In the genomic region with DNA sequence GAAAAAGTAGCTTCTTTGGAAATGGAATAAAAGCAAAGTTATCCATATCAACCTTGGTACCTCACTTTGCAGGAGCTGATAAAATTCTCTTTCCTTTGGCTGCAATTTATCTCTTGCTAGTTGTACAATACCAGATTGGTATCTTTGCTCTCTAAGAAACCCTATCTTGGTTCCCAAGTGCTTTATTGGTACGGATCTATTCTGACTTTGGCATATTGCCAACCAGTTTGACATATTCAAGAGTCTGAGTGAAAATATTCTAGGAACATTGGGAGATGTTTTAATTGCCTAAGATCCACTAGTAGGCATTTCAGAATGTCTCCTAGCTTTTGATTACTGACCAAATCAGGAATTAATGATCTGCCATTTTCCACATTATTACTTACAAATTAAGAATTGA, we compare ENCODE assay signal across 24 cellular contexts.
"Had no signal": no experiment of that assay in that cellular context is flagged by ENCODE, and none has a peak within 500 bp of the region (broad histone marks: within the 10 kb centered on the region; RNA-seq: fewer than 3 reads in every experiment).

No MANE protein-coding gene starts in this region.

- H3K27me3 ChIP-seq: brain microvascular endothelial cell, cardiac muscle cell, Peyer's patch, SJCRH30 had no signal

- DNase-seq: activated CD4-positive, alpha-beta T cell treated with anti-CD3 and anti-CD28 coated beads for 48 hours; activated CD4-positive, alpha-beta T cell treated with anti-CD3 and anti-CD28 coated beads, Interleukin-2, amount 50 U/mL, for 48 hours; activated CD4-positive, CD25-positive, alpha-beta regulatory T cell treated with anti-CD3 and anti-CD28 coated beads, Interleukin-2, amount 50 U/mL, for 72 hours; activated CD8-positive, alpha-beta memory T cell treated with anti-CD3 and anti-CD28 coated beads for 24 hours; activated effector memory CD4-positive, alpha-beta T cell treated with anti-CD3 and anti-CD28 coated beads, Interleukin-2, amount 50 U/mL, for 16 hours; activated naive CD4-positive, alpha-beta T cell treated with anti-CD3 and anti-CD28 coated beads for 36 hours; activated naive CD8-positive, alpha-beta T cell treated with anti-CD3 and anti-CD28 coated beads for 36 hours; activated T-cell treated with anti-CD3 and anti-CD28 coated beads, Interleukin-2, amount 50 U/mL, for 4 hours; brain microvascular endothelial cell; MM.1S; NCI-H1105; NCI-H1436; NCI-H1694 treated with DMSO at 0.1 percent for 48 hours; NCI-H2029 treated with DMSO at 0.1 percent for 48 hours; NCI-H510A treated with DMSO at 0.1 percent for 48 hours; NK-92 treated with Interleukin-12 subunit alpha and Interleukin-12 subunit beta, amount 100 ng/mL, for 24 hours; Peyer's patch; Right ventricle myocardium superior; T-helper 17 cell; T-helper 9 cell had no signal

- H3K9me3 ChIP-seq: Peyer's patch, SJCRH30 had no signal

- ATAC-seq: activated T-cell treated with anti-CD3 and anti-CD28 coated beads, Interleukin-2, amount 50 U/mL, for 4 hours; T-helper 17 cell; WTC11 had no signal

- H3K4me3 Mint-ChIP-seq: activated naive CD4-positive, alpha-beta T cell treated with anti-CD3 and anti-CD28 coated beads for 36 hours; activated naive CD8-positive, alpha-beta T cell treated with anti-CD3 and anti-CD28 coated beads for 36 hours; activated T-cell treated with anti-CD3 and anti-CD28 coated beads, Interleukin-2, amount 50 U/mL, for 4 hours; T-helper 17 cell; WTC11 had no signal

- H3K36me3 ChIP-seq: brain microvascular endothelial cell, cardiac muscle cell, Peyer's patch, SJCRH30 had no signal

- H3K27ac Mint-ChIP-seq: activated naive CD4-positive, alpha-beta T cell treated with anti-CD3 and anti-CD28 coated beads for 36 hours; activated naive CD8-positive, alpha-beta T cell treated with anti-CD3 and anti-CD28 coated beads for 36 hours; T-helper 17 cell; WTC11 had no signal

- H3K27me3 Mint-ChIP-seq: activated naive CD8-positive, alpha-beta T cell treated with anti-CD3 and anti-CD28 coated beads for 36 hours; T-helper 17 cell had no signal

- H3K4me3 ChIP-seq: cardiac muscle cell, Peyer's patch, SJCRH30 had no signal

- H3K27ac ChIP-seq: brain microvascular endothelial cell, cardiac muscle cell, Peyer's patch, RWPE1, SJCRH30 had no signal
